In genomic region chr1:173267453-173267945, GRCh38 we compare ENCODE assay signal across 16 cellular contexts.
A peak's percentile ranks its signal among the peaks of the same experiment; 100 is the strongest.
DNase-seq lines count a peak whose midpoint lies in the region; ATAC-seq and TF ChIP-seq lines count a peak whose summit lies in the region.
"Had no signal": no experiment of that assay in that cellular context is flagged by ENCODE, and none has a peak within 500 bp of the region (broad histone marks: within the 10 kb centered on the region; RNA-seq: fewer than 3 reads in every experiment).

No MANE protein-coding gene starts in this region.

- no peaks in the 10 kb centered on the region for H3K27me3 Mint-ChIP-seq in activated CD8-positive, alpha-beta T cell treated with anti-CD3 and anti-CD28 coated beads, Interleukin-2, amount 10 ng/mL, durations not matched to agents 7 days and 5 days (ENCODE audit: low read depth)

- no peaks in the 10 kb centered on the region for H3K9me3 Mint-ChIP-seq in activated CD8-positive, alpha-beta T cell treated with anti-CD3 and anti-CD28 coated beads, Interleukin-2, amount 10 ng/mL, durations not matched to agents 7 days and 5 days (ENCODE audit: insufficient read depth)
- H3K9me3 Mint-ChIP-seq: nephron had no signal

- CTCF ChIA-PET in activated CD8-positive, alpha-beta T cell treated with anti-CD3 and anti-CD28 coated beads, Interleukin-2, amount 10 ng/mL, durations not matched to agents 7 days and 5 days (lab: Charles Lee) = interaction anchor here (1.7 kb wide), 1 partner anchor 144 kb away, joined by 3 read pairs; no protein-coding TSS in a partner anchor

- ATAC-seq in left ventricle myocardium superior = no peak
- no peak for ATAC-seq in activated CD8-positive, alpha-beta T cell treated with anti-CD3 and anti-CD28 coated beads, Interleukin-2, amount 10 ng/mL, durations not matched to agents 7 days and 5 days
- ATAC-seq: body of pancreas, upper lobe of right lung had no signal

- 50 to 55% methylated on average over 2 of the region's 2 CpGs for WGBS in esophagus squamous epithelium, 2 donors

- H3K4me3 ChIP-seq in AG09309 (ENCODE audit: control insufficient read depth, low read depth, low read length) (no peak overlapping the region), HFF-Myc (replicated peaks; ENCODE audit: low read depth, low read length) (no peak overlapping the region), WERI-Rb-1 (ENCODE audit: low read depth, low read length) (no peak overlapping the region), esophagus squamous epithelium (no peak overlapping the region)
- H3K4me3 ChIP-seq: BLaER1 treated with 17β-estradiol and CSF1 and Interleukin-3, amounts not matched to agents 10 nM and 100 nM; body of pancreas; esophagus muscularis mucosa; skin epidermis; upper lobe of right lung had no signal

- intact Hi-C loops in esophagus squamous epithelium (cut with DNase I) (no loop called here), left ventricle myocardium superior (cut with micrococcal nuclease) (no loop called here)

- no peak for TF ChIP-seq POLR2A in esophagus squamous epithelium (IDR thresholded peaks at IDR 0.05)

- H3K27ac ChIP-seq in WERI-Rb-1 (no peak overlapping the region), esophagus squamous epithelium (no peak overlapping the region)
- H3K27ac ChIP-seq: BLaER1 treated with 17β-estradiol and CSF1 and Interleukin-3, amounts not matched to agents 10 nM and 100 nM; body of pancreas; esophagus muscularis mucosa; skin epidermis; upper lobe of right lung had no signal

- H3K27me3 ChIP-seq in WERI-Rb-1 (ENCODE audit: insufficient read depth, low read depth, severe bottlenecking) (no peaks in the 10 kb centered on the region), esophagus squamous epithelium (no peaks in the 10 kb centered on the region)
- H3K27me3 ChIP-seq: BLaER1 treated with 17β-estradiol and CSF1 and Interleukin-3, amounts not matched to agents 10 nM and 100 nM; body of pancreas; esophagus muscularis mucosa; upper lobe of right lung had no signal

- no peaks in the 10 kb centered on the region for H3K4me1 ChIP-seq in esophagus squamous epithelium
- H3K4me1 ChIP-seq: BLaER1 treated with 17β-estradiol and CSF1 and Interleukin-3, amounts not matched to agents 10 nM and 100 nM; body of pancreas; esophagus muscularis mucosa; upper lobe of right lung had no signal

- no peak overlapping the region for H3K4me3 Mint-ChIP-seq in activated CD8-positive, alpha-beta T cell treated with anti-CD3 and anti-CD28 coated beads, Interleukin-2, amount 10 ng/mL, durations not matched to agents 7 days and 5 days
- H3K4me3 Mint-ChIP-seq: nephron had no signal

- H3K36me3 ChIP-seq in WERI-Rb-1 (no peaks in the 10 kb centered on the region), esophagus squamous epithelium (no peaks in the 10 kb centered on the region)
- H3K36me3 ChIP-seq: BLaER1 treated with 17β-estradiol and CSF1 and Interleukin-3, amounts not matched to agents 10 nM and 100 nM; esophagus muscularis mucosa; upper lobe of right lung had no signal

- H3K9me3 ChIP-seq in WERI-Rb-1 (ENCODE audit: severe bottlenecking) (no peaks in the 10 kb centered on the region), esophagus squamous epithelium (no peaks in the 10 kb centered on the region)
- H3K9me3 ChIP-seq: BLaER1 treated with 17β-estradiol and CSF1 and Interleukin-3, amounts not matched to agents 10 nM and 100 nM; body of pancreas; esophagus muscularis mucosa; upper lobe of right lung had no signal

- peak; percentile 80 for DNase-seq in AG09309 (ENCODE audit: low read depth)
- peak; percentile 24 for DNase-seq in HFF-Myc (ENCODE audit: extremely low read depth, low read depth)
- peak; percentile 46 for DNase-seq in WERI-Rb-1
- peak; percentile 78 for DNase-seq in iris pigment epithelial cell (ENCODE audit: low read depth)
- DNase-seq in activated effector memory CD4-positive, alpha-beta T cell treated with Interleukin-2 at 50 U/mL for 16 hours = no peak
- DNase-seq in esophagus squamous epithelium (lab: John Stamatoyannopoulos, UW) = no peak
- DNase-seq in left ventricle myocardium superior = no peak
- DNase-seq in activated CD8-positive, alpha-beta T cell treated with anti-CD3 and anti-CD28 coated beads, Interleukin-2, amount 10 ng/mL, durations not matched to agents 7 days and 5 days = no peak
- DNase-seq: activated T-cell treated with anti-CD3 and anti-CD28 coated beads, Interleukin-2, amount 50 U/mL, for 1 hour; body of pancreas; SIG-M5; upper lobe of right lung had no signal

- POLR2A ChIA-PET in activated CD8-positive, alpha-beta T cell treated with anti-CD3 and anti-CD28 coated beads, Interleukin-2, amount 10 ng/mL, durations not matched to agents 7 days and 5 days (lab: Charles Lee) = no interaction called here

- no peak overlapping the region for H3K27ac Mint-ChIP-seq in activated CD8-positive, alpha-beta T cell treated with anti-CD3 and anti-CD28 coated beads, Interleukin-2, amount 10 ng/mL, durations not matched to agents 7 days and 5 days
- H3K27ac Mint-ChIP-seq: nephron had no signal

- TF ChIP-seq CTCF in AG09309 (IDR thresholded peaks at IDR 0.05; ENCODE audit: control insufficient read depth, insufficient read depth, low read depth, low read length, missing control alignments) (no peak), HFF-Myc (IDR thresholded peaks at IDR 0.05; ENCODE audit: low read depth, low read length, missing control alignments) (no peak), WERI-Rb-1 (IDR thresholded peaks at IDR 0.05; ENCODE audit: low read depth, low read length) (no peak), esophagus squamous epithelium (IDR thresholded peaks at IDR 0.05) (no peak)

- H3K4me1 Mint-ChIP-seq in activated CD8-positive, alpha-beta T cell treated with anti-CD3 and anti-CD28 coated beads, Interleukin-2, amount 10 ng/mL, durations not matched to agents 7 days and 5 days (ENCODE audit: low read depth) = no peaks in the 10 kb centered on the region
- H3K4me1 Mint-ChIP-seq: nephron had no signal

- H3K36me3 Mint-ChIP-seq in activated CD8-positive, alpha-beta T cell treated with anti-CD3 and anti-CD28 coated beads, Interleukin-2, amount 10 ng/mL, durations not matched to agents 7 days and 5 days (ENCODE audit: low read depth) = no peaks in the 10 kb centered on the region

Comparison
In these comparisons a context has a peak if more than half of its experiments do, and no peak if none do; other contexts are left out.
1. DNase-seq: peak in AG09309 (single experiment), HFF-Myc (single experiment), WERI-Rb-1 (single experiment) and iris pigment epithelial cell (single experiment); none in activated effector memory CD4-positive, alpha-beta T cell treated with Interleukin-2 at 50 U/mL for 16 hours (single experiment), esophagus squamous epithelium (single experiment), left ventricle myocardium superior (single experiment) and activated CD8-positive, alpha-beta T cell treated with anti-CD3 and anti-CD28 coated beads, Interleukin-2, amount 10 ng/mL, durations not matched to agents 7 days and 5 days (single experiment).